In genomic region chr1:241815957-241816356, GRCh38 we compare ENCODE assay signal across 30 cellular contexts. TPM values are rescaled to one million over a fixed set of nuclear protein-coding genes. Genes with fewer than 3 reads are reported as not detected.
"Had no signal": no experiment of that assay in that cellular context is flagged by ENCODE, and none has a peak within 500 bp of the region (broad histone marks: within the 10 kb centered on the region; RNA-seq: fewer than 3 reads in every experiment).

No MANE protein-coding gene starts in this region.

- H3K9me3 ChIP-seq: ascending aorta, breast epithelium had no signal

- DNase-seq: activated B cell treated with CpG ODN at 0.5 μM for 24 hours; activated CD4-positive, alpha-beta T cell treated with anti-CD3 and anti-CD28 coated beads for 48 hours; activated CD4-positive, alpha-beta T cell treated with anti-CD3 and anti-CD28 coated beads, Interleukin-2, amount 50 U/mL, for 1 hour; activated CD4-positive, alpha-beta T cell treated with anti-CD3 and anti-CD28 coated beads, Interleukin-2, amount 50 U/mL, for 48 hours; activated CD8-positive, alpha-beta memory T cell treated with anti-CD3 and anti-CD28 coated beads for 24 hours; activated CD8-positive, alpha-beta T cell treated with anti-CD3 and anti-CD28 coated beads for 36 hours; activated effector memory CD4-positive, alpha-beta T cell treated with anti-CD3 and anti-CD28 coated beads, Interleukin-2, amount 50 U/mL, for 16 hours; activated naive CD4-positive, alpha-beta T cell; activated naive CD4-positive, alpha-beta T cell treated with anti-CD3 and anti-CD28 coated beads, Interleukin-2, amount 10 ng/mL, durations not matched to agents 7 days and 5 days; activated naive CD8-positive, alpha-beta T cell treated with anti-CD3 and anti-CD28 coated beads, Interleukin-2, amount 10 ng/mL, durations not matched to agents 7 days and 5 days; activated T-cell treated with anti-CD3 and anti-CD28 coated beads, Interleukin-2, amount 50 U/mL, for 1 hour; activated T-cell treated with anti-CD3 and anti-CD28 coated beads, Interleukin-2, amount 50 U/mL, for 48 hours; central memory CD4-positive, alpha-beta T cell; cerebellar nuclear complex; dorsolateral prefrontal cortex; effector memory CD4-positive, alpha-beta T cell; endodermal cell; foreskin fibroblast; head of caudate nucleus; hippocampal formation; T1000; WERI-Rb-1 had no signal

- H3K36me3 ChIP-seq: ascending aorta, breast epithelium, cardiac muscle cell, WERI-Rb-1 had no signal

- ATAC-seq: activated CD4-positive, CD25-positive, alpha-beta regulatory T cell treated with anti-CD3 and anti-CD28 coated beads, Interleukin-2, amount 50 U/mL, for 24 hours; activated CD8-positive, alpha-beta T cell treated with anti-CD3 and anti-CD28 coated beads for 36 hours; activated naive CD4-positive, alpha-beta T cell treated with anti-CD3 and anti-CD28 coated beads, Interleukin-2, amount 50 U/mL, for 72 hours; esophagus mucosa had no signal

- FAIRE-seq: frontal cortex had no signal

- H3K4me1 ChIP-seq: breast epithelium had no signal

- H3K4me3 ChIP-seq: ascending aorta, breast epithelium, cardiac muscle cell, coronary artery, dorsolateral prefrontal cortex had no signal

- H3K27me3 ChIP-seq: ascending aorta, breast epithelium, dorsolateral prefrontal cortex had no signal

- H3K27ac ChIP-seq: ascending aorta, breast epithelium, cardiac muscle cell, coronary artery, dorsolateral prefrontal cortex, WERI-Rb-1 had no signal

RNA-seq across cellular contexts. Expression of gene EXO1, which starts 32.0 kb away (rescaled TPM):
- total RNA-seq: ascending aorta had no signal
